In genomic region chr4:83267121-83267834, GRCh38 we compare ENCODE assay signal across 16 cellular contexts. TPM values are rescaled to one million over a fixed set of nuclear protein-coding genes. Genes with fewer than 3 reads are reported as not detected.
DNase-seq lines count a peak whose midpoint lies in the region; ATAC-seq, FAIRE-seq and TF ChIP-seq lines count a peak whose summit lies in the region.
"Had no signal": no experiment of that assay in that cellular context is flagged by ENCODE, and none has a peak within 500 bp of the region (broad histone marks: within the 10 kb centered on the region; RNA-seq: fewer than 3 reads in every experiment).

No MANE protein-coding gene starts in this region.

- H3K4me1 Mint-ChIP-seq in astrocyte (ENCODE audit: low read depth, unreplicated experiment): peaks cover 12% of the 10 kb centered on the region

- DNase-seq in AG10803 (ENCODE audit: low read depth) (peak; percentile 26), MG63 (peak; percentile 79), astrocyte (ENCODE audit: low read depth) (peak; percentile 80), lower lobe of right lung (no peak), hypothalamus (lab: John Stamatoyannopoulos, UW) (no peak), iPS-NIHi7 (ENCODE audit: extremely low spot score) (no peak)
- DNase-seq in effector CD8-positive, alpha-beta T cell (lab: John Stamatoyannopoulos, UW): no peak
- DNase-seq: activated CD8-positive, alpha-beta memory T cell treated with anti-CD3 and anti-CD28 coated beads, Interleukin-2, amount 50 U/mL, for 48 hours; head of caudate nucleus; NCI-H69; T-helper 9 cell had no signal

- intact Hi-C loops in lower lobe of right lung (cut with DNase I): no loop called here

- H3K4me1 ChIP-seq in astrocyte (ENCODE audit: insufficient read depth, low read length): no peaks in the 10 kb centered on the region
- no peaks in the 10 kb centered on the region for H3K4me1 ChIP-seq in lower lobe of right lung

- no peak for FAIRE-seq in astrocyte (lab: Jason Lieb, UNC)
- FAIRE-seq: H1 had no signal

- TF ChIP-seq CTCF in AG10803 (conservative IDR thresholded peaks at IDR 0.05; ENCODE audit: low read length): no peak
- no peak for TF ChIP-seq CTCF in astrocyte (IDR thresholded peaks at IDR 0.05; ENCODE audit: insufficient read depth, low read depth, low read length)
- no peak for TF ChIP-seq CTCF in lower lobe of right lung (IDR thresholded peaks at IDR 0.05)

- no peak overlapping the region for H3K9ac ChIP-seq in astrocyte (ENCODE audit: low read length)

- H3K36me3 ChIP-seq in MG63: no peaks in the 10 kb centered on the region; the same call in none of the 2 replicates
- peaks cover 6% of the 10 kb centered on the region for H3K36me3 ChIP-seq in astrocyte (ENCODE audit: insufficient read depth, low read length)
- H3K36me3 ChIP-seq in lower lobe of right lung: peaks cover 24% of the 10 kb centered on the region

- H3K27me3 ChIP-seq in MG63 (no peaks in the 10 kb centered on the region), astrocyte (ENCODE audit: insufficient read depth, low read length) (no peaks in the 10 kb centered on the region), lower lobe of right lung (ENCODE audit: low read depth) (no peaks in the 10 kb centered on the region)

- no peak overlapping the region for H2AFZ ChIP-seq in astrocyte (ENCODE audit: low read depth, low read length)

- H3K4me3 Mint-ChIP-seq in astrocyte (ENCODE audit: unreplicated experiment): no peak overlapping the region
- H3K4me3 Mint-ChIP-seq: B cell, mesothelial cell of epicardium had no signal

- peak; percentile 61 to 70 for ATAC-seq in lower lobe of right lung
- no peak for ATAC-seq in HG03520 (IDR thresholded peaks at IDR 0.05; ENCODE audit: unreplicated experiment)

- no peak overlapping the region for H3K4me2 ChIP-seq in astrocyte (ENCODE audit: low read length)

- H3K27ac ChIP-seq in astrocyte (ENCODE audit: low read depth, low read length) (peak overlapping the region; percentile 7), lower lobe of right lung (no peak overlapping the region)
- H3K27ac ChIP-seq: skin epidermis had no signal

- H3K9me3 Mint-ChIP-seq in astrocyte (ENCODE audit: unreplicated experiment): no peaks in the 10 kb centered on the region
- H3K9me3 Mint-ChIP-seq: mesothelial cell of epicardium had no signal

- H3K4me3 ChIP-seq in AG10803 (ENCODE audit: low read length): no peak overlapping the region
- no peak overlapping the region for H3K4me3 ChIP-seq in MG63
- H3K4me3 ChIP-seq in astrocyte (ENCODE audit: insufficient read depth, low read depth, low read length): no peak overlapping the region
- no peak overlapping the region for H3K4me3 ChIP-seq in lower lobe of right lung
- H3K4me3 ChIP-seq: skin epidermis had no signal

- no peak overlapping the region for H3K27ac Mint-ChIP-seq in astrocyte (ENCODE audit: unreplicated experiment)
- H3K27ac Mint-ChIP-seq: B cell, mesothelial cell of epicardium had no signal

- peaks cover 8% of the 10 kb centered on the region for H3K36me3 Mint-ChIP-seq in astrocyte (ENCODE audit: low read depth, unreplicated experiment)

- H3K9me3 ChIP-seq in MG63: no peaks in the 10 kb centered on the region
- no peaks in the 10 kb centered on the region for H3K9me3 ChIP-seq in astrocyte (ENCODE audit: insufficient read depth, low read depth, low read length)
- no peaks in the 10 kb centered on the region for H3K9me3 ChIP-seq in lower lobe of right lung

- H3K27me3 Mint-ChIP-seq in astrocyte (ENCODE audit: low read depth, unreplicated experiment): no peaks in the 10 kb centered on the region
- H3K27me3 Mint-ChIP-seq: B cell had no signal

- no peaks in the 10 kb centered on the region for H4K20me1 ChIP-seq in astrocyte (ENCODE audit: insufficient read depth, low read length)

- H3K79me2 ChIP-seq in astrocyte (ENCODE audit: insufficient read depth, low read length): no peaks in the 10 kb centered on the region

RNA-seq across cellular contexts. Expression of gene COQ2, which starts 17.3 kb away (rescaled TPM):
- 21.8 and 34.9 TPM in 2 replicates for total RNA-seq in MG63 (2014; rRNA removed; shearing (Covaris generic); ENCODE audit: low replicate concordance)
- 8.2 and 8.7 TPM in 2 replicates for total RNA-seq in astrocyte
- 14.6 TPM for total RNA-seq in lower lobe of right lung

Comparison
In these comparisons a context has a peak if more than half of its experiments do, and no peak if none do; other contexts are left out.
1. DNase-seq: peak in AG10803 (single experiment), MG63 (single experiment) and astrocyte (single experiment); none in lower lobe of right lung (single experiment), effector CD8-positive, alpha-beta T cell (single experiment), hypothalamus (0 of 51) and iPS-NIHi7 (single experiment).